8 cellular contexts compared by ENCODE assay signal in the genomic region with DNA sequence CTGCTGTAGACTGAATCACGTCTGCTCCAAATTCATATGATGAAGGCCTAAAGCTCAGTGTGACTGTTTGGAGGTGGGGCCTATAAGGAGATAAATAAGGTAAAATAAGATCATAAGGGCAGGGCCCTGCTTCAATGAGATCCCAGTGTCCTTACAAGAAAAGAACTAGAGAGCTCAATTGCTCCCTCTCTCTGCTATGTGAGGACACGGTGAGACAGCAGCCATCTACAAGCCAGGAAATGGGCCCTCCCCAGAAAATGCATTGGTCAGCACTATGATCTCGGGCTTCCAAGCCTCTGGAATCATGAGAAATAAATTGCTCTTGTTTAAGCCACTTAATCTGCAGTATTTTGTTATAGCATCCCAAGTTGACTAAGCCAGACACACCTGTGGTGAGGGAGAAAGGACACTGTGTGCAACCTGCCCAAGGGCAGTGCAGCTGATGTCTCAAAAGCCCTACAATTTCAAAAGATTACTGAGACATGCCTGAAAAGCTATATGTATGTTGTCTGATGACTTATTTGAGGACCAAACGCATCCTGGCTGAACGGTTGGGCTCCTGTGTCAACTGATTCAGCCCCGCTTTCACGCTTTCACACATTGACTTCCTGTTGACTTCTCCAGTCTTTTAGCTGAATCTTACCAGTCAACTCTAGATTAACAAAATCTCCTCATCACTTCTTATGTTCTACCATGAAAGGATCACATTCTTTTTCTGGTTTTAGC. TPM values are rescaled to one million over a fixed set of nuclear protein-coding genes. Genes with fewer than 3 reads are reported as not detected.
DNase-seq lines count a peak whose midpoint lies in the region; ATAC-seq and TF ChIP-seq lines count a peak whose summit lies in the region.

No MANE protein-coding gene starts in this region.

- H3K4me1 Mint-ChIP-seq in T-cell = peaks cover 25 to 37% (median 36%) of the 10 kb centered on the region in 3 donors

- H3K4me3 ChIP-seq in GM06990 (replicated peaks; ENCODE audit: low read depth, low read length) (no peak overlapping the region), astrocyte of the spinal cord (ENCODE audit: low read depth, low read length) (no peak overlapping the region)

- ATAC-seq in T-cell (replicated peaks in 1 of 4) (peak; percentile 92 to 99 (median 96)), HG03039 (IDR thresholded peaks at IDR 0.05; ENCODE audit: unreplicated experiment) (no peak), GM21360 (IDR thresholded peaks at IDR 0.05; ENCODE audit: unreplicated experiment) (no peak)

- H3K27me3 Mint-ChIP-seq in T-cell = no peaks in the 10 kb centered on the region

- TF ChIP-seq CTCF in GM06990 (IDR thresholded peaks at IDR 0.05; ENCODE audit: insufficient read depth, low read length, poor library complexity, severe bottlenecking) (peak; percentile 10), astrocyte of the spinal cord (IDR thresholded peaks at IDR 0.05; ENCODE audit: low read depth, low read length) (no peak)

- H3K36me3 Mint-ChIP-seq in T-cell = no peaks in the 10 kb centered on the region

- peak overlapping the region; percentile 91 to 96 for H3K27ac Mint-ChIP-seq in T-cell

- POLR2A ChIA-PET in T-cell (lab: Charles Lee) = interaction anchor here in 1 of 2 donors (1.2 kb wide), 1 partner anchor 17 kb away, joined by 4 read pairs; no protein-coding TSS in a partner anchor

- peak; percentile 2 for DNase-seq in GM06990 (ENCODE audit: extremely low read depth, insufficient read length)
- peak; percentile 21 to 65 (median 54) for DNase-seq in T-cell
- DNase-seq in astrocyte of the spinal cord (ENCODE audit: low read depth, low spot score) = peak; percentile 5
- peak; percentile 63 to 68 for DNase-seq in stimulated activated CD4-positive, alpha-beta T cell treated with anti-CD3 and anti-CD28 coated beads, Interleukin-15, amount 100 ng/mL, for 48 hours (ENCODE audit: low read depth in 2 of 2)
- DNase-seq in OCI-M1 (lab: John Stamatoyannopoulos, UW) = no peak
- DNase-seq in NCI-H82 (lab: John Stamatoyannopoulos, UW) = no peak

- H3K4me3 Mint-ChIP-seq in T-cell = peak overlapping the region in 1 of 3 donors; percentile 52

- H3K36me3 ChIP-seq in GM06990 (ENCODE audit: control insufficient read depth, insufficient read depth, low read length) = no peaks in the 10 kb centered on the region

- in situ Hi-C loops in astrocyte of the spinal cord (cut with HindIII; ENCODE audit: low sequenced_read_pairs) = no loop called here

- CTCF ChIA-PET in T-cell (lab: Charles Lee) = interaction anchor here (0.6 to 2.3 kb wide), 10 partner anchors 10 to 131 kb away, joined by 3 to 14 read pairs (median 4); partner anchors contain the start of gene GZMK (in 1 of the 2)

- H3K9me3 Mint-ChIP-seq in T-cell = no peaks in the 10 kb centered on the region

- H3K27me3 ChIP-seq in GM06990 (replicated peaks; ENCODE audit: control insufficient read depth, insufficient read depth, low read length) = no peaks in the 10 kb centered on the region

RNA-seq across cellular contexts. Expression of gene GZMK, which starts 13.2 kb away (rescaled TPM):
- 10 to 100 TPM in 4 of 5 donors, 1 to 10 TPM in 1; 5.4 to 38.8 (median 31.0) TPM for total RNA-seq in T-cell

RNA-seq across cellular contexts. Expression of gene ESM1, which starts 51.8 kb away (rescaled TPM):
- total RNA-seq in T-cell = under 1 TPM in 3 of 5 donors, not detected in 2; 0.40 to 0.63 (median 0.43) TPM

Comparison
In these comparisons a context has a peak if more than half of its experiments do, and no peak if none do; other contexts are left out.
1. DNase-seq: peak in GM06990 (single experiment), T-cell (34 of 34), astrocyte of the spinal cord (single experiment) and stimulated activated CD4-positive, alpha-beta T cell treated with anti-CD3 and anti-CD28 coated beads, Interleukin-15, amount 100 ng/mL, for 48 hours (2 of 2); none in OCI-M1 (single experiment) and NCI-H82 (single experiment).
2. ATAC-seq: peak in T-cell (4 of 4); none in HG03039 (single experiment) and GM21360 (single experiment).